Comparison of ENCODE assay signal across 8 cellular contexts in genomic region chr10:24951201-24952145, GRCh38. TPM values are rescaled to one million over a fixed set of nuclear protein-coding genes. Genes with fewer than 3 reads are reported as not detected.
DNase-seq lines count a peak whose midpoint lies in the region; ATAC-seq and TF ChIP-seq lines count a peak whose summit lies in the region.

No MANE protein-coding gene starts in this region.

- no TSS peak for BruUV-seq in IMR-90 (replicated peaks; lab: Mats Ljungman, UMichigan)

- TF ChIP-seq CTCF in IMR-90 (conservative IDR thresholded peaks at IDR 0.05; ENCODE audit: low read depth, low read length): no peak
- no peak for TF ChIP-seq CTCF in heart left ventricle (IDR thresholded peaks at IDR 0.05)
- TF ChIP-seq CTCF in parathyroid adenoma (IDR thresholded peaks at IDR 0.05): no peak

- H3K4me3 ChIP-seq in IMR-90 (ENCODE audit: insufficient read depth, low read depth, low read length): peak overlapping the region; percentile 41; the same call in 1 of the 2 replicates
- peak overlapping the region; percentile 47 to 73 (median 64) for H3K4me3 ChIP-seq in heart left ventricle
- H3K4me3 ChIP-seq in parathyroid adenoma (ENCODE audit: low read depth, low read length): peak overlapping the region; percentile 64

- H3K27me3 ChIP-seq in IMR-90 (ENCODE audit: control insufficient read depth, insufficient read depth, low read length) (no peaks in the 10 kb centered on the region), heart left ventricle (no peaks in the 10 kb centered on the region), parathyroid adenoma (ENCODE audit: control insufficient read depth, insufficient read depth, low read length) (no peaks in the 10 kb centered on the region)

- peak; percentile 7 for DNase-seq in NCI-H2171 treated with DMSO at 0.1 percent for 48 hours (lab: John Stamatoyannopoulos, UW)
- DNase-seq in NCI-H2171 (lab: John Stamatoyannopoulos, UW): no peak
- no peak for DNase-seq in IMR-90
- DNase-seq in heart left ventricle: peak; percentile 25 to 51 (median 42)
- DNase-seq in dedifferentiated amniotic fluid mesenchymal stem cell (ENCODE audit: extremely low spot score): no peak

- H3K79me2 ChIP-seq in parathyroid adenoma: no peaks in the 10 kb centered on the region

- dilution Hi-C loops in IMR-90 (cut with HindIII; ENCODE audit: low sequenced_read_pairs, unreplicated experiment): no loop called here

- no peaks in the 10 kb centered on the region for H3K36me3 Mint-ChIP-seq in activated T-helper 17 cell treated with anti-CD3 and anti-CD28 coated beads, Interleukin-2, amount 50 U/mL, for 72 hours (ENCODE audit: low read depth)

- H2BK120ac ChIP-seq in IMR-90 (ENCODE audit: low read depth, low read length): peak overlapping the region; percentile 89

- ATAC-seq in IMR-90 (ENCODE audit: low read depth) (peak; percentile 43), heart left ventricle (peak in 3 of 4 donors; percentile 21 to 36 (median 27)), GM21423 (IDR thresholded peaks at IDR 0.05; ENCODE audit: unreplicated experiment) (no peak)
- ATAC-seq in activated T-helper 17 cell treated with anti-CD3 and anti-CD28 coated beads, Interleukin-2, amount 50 U/mL, for 72 hours (replicated peaks): peak; percentile 32

- in situ Hi-C loops in IMR-90 (cut with MboI; ENCODE audit: low sequenced_read_pairs): loop anchor here (25.0 kb wide), 1 partner anchor 239 kb away; the partner anchor contains the start of gene ARHGAP21

- peaks cover 7% of the 10 kb centered on the region; the same call in 1 of the 2 replicates for H3K9me1 ChIP-seq in IMR-90 (ENCODE audit: insufficient read depth, low read length)

- peak overlapping the region; percentile 69 for H3K4me3 Mint-ChIP-seq in activated T-helper 17 cell treated with anti-CD3 and anti-CD28 coated beads, Interleukin-2, amount 50 U/mL, for 72 hours

- H2BK20ac ChIP-seq in IMR-90 (ENCODE audit: low read depth, low read length): peak overlapping the region; percentile 1; the same call in 1 of the 2 replicates

- H3K14ac ChIP-seq in IMR-90 (replicated peaks; ENCODE audit: low read depth, low read length): peak overlapping the region; percentile 76

- peak overlapping the region; percentile 93 to 97 for H4K8ac ChIP-seq in IMR-90 (ENCODE audit: low read depth in 2 of 2, low read length in 2 of 2)

- H3K18ac ChIP-seq in IMR-90 (ENCODE audit: low read depth, low read length): peak overlapping the region; percentile 87

- TF ChIP-seq POLR2A in IMR-90 (IDR thresholded peaks at IDR 0.05; ENCODE audit: low read depth, low read length): no peak
- no peak for TF ChIP-seq POLR2A in heart left ventricle (IDR thresholded peaks at IDR 0.05)

- peak overlapping the region; percentile 87 for H3K23ac ChIP-seq in IMR-90 (ENCODE audit: low read depth, low read length)

- H3K4me1 Mint-ChIP-seq in activated T-helper 17 cell treated with anti-CD3 and anti-CD28 coated beads, Interleukin-2, amount 50 U/mL, for 72 hours: peaks cover 14% of the 10 kb centered on the region

- H3K79me1 ChIP-seq in IMR-90 (ENCODE audit: low read depth in 1 of 2, low read length in 2 of 2): peaks cover 6 to 27% of the 10 kb centered on the region in 2 experiments; a peak in 3 of 4 replicates

- H3K4me2 ChIP-seq in IMR-90 (ENCODE audit: low read depth, low read length): peak overlapping the region; percentile 83
- H3K4me2 ChIP-seq in parathyroid adenoma (ENCODE audit: low read length): peak overlapping the region; percentile 86

- H2AFZ ChIP-seq in IMR-90 (replicated peaks; ENCODE audit: low read length, poor library complexity) (peak overlapping the region; percentile 96), parathyroid adenoma (peak overlapping the region; percentile 88)

- H3K27ac Mint-ChIP-seq in activated T-helper 17 cell treated with anti-CD3 and anti-CD28 coated beads, Interleukin-2, amount 50 U/mL, for 72 hours: peak overlapping the region; percentile 0

- H2BK15ac ChIP-seq in IMR-90 (ENCODE audit: low read depth, low read length): peak overlapping the region; percentile 61; the same call in 1 of the 3 replicates

- no peak for TF ChIP-seq RAD21 in IMR-90 (IDR thresholded peaks at IDR 0.05; ENCODE audit: low read length)

- POLR2A ChIA-PET in IMR-90 (lab: Charles Lee; ENCODE audit: unreplicated experiment): interaction anchor here (0.6 kb wide), 1 partner anchor 303 kb away, joined by 3 read pairs; no protein-coding TSS in a partner anchor

- peak overlapping the region; percentile 79 for H4K5ac ChIP-seq in IMR-90 (ENCODE audit: low read depth, low read length)

- no peaks in the 10 kb centered on the region for H3K27me3 Mint-ChIP-seq in activated T-helper 17 cell treated with anti-CD3 and anti-CD28 coated beads, Interleukin-2, amount 50 U/mL, for 72 hours

- H3K9ac ChIP-seq in IMR-90 (ENCODE audit: low read depth, low read length) (peak overlapping the region; percentile 84), parathyroid adenoma (peak overlapping the region; percentile 51)

- H3K9me3 ChIP-seq in IMR-90 (ENCODE audit: control insufficient read depth, insufficient read depth, low read length): no peaks in the 10 kb centered on the region
- H3K9me3 ChIP-seq in heart left ventricle: no peaks in the 10 kb centered on the region
- H3K9me3 ChIP-seq in parathyroid adenoma (ENCODE audit: control insufficient read depth, low read length): no peaks in the 10 kb centered on the region

- peak overlapping the region; percentile 56 for H2BK5ac ChIP-seq in IMR-90 (ENCODE audit: low read depth, low read length, poor library complexity, severe bottlenecking)

- 100% methylated on average over 1 of the region's 10 CpGs; no CpG with 5 or more reads in 1 of the 2 experiments for WGBS in IMR-90 (ENCODE audit: extremely low coverage in 2 of 2, insufficient read length in 1 of 2), 2 experiments
- WGBS in heart left ventricle, 4 donors: 49 to 57% (median 53%) methylated on average over 10 of the region's 10 CpGs

- H2AK5ac ChIP-seq in IMR-90 (ENCODE audit: low read depth, low read length): peak overlapping the region; percentile 67

- peak overlapping the region; percentile 94 for H3K4ac ChIP-seq in IMR-90 (ENCODE audit: low read depth, low read length)

- peak overlapping the region; percentile 88 for H4K91ac ChIP-seq in IMR-90 (ENCODE audit: insufficient read depth, low read depth, low read length)

- H3K27ac ChIP-seq in IMR-90 (ENCODE audit: insufficient read depth, low read length): peak overlapping the region; percentile 84
- H3K27ac ChIP-seq in heart left ventricle: peak overlapping the region; percentile 21 to 86 (median 79)
- peak overlapping the region; percentile 87 for H3K27ac ChIP-seq in parathyroid adenoma

- H3K56ac ChIP-seq in IMR-90 (ENCODE audit: extremely low read depth, insufficient read depth, low read length): peak overlapping the region; percentile 48; the same call in 1 of the 2 replicates

- H3K36me3 ChIP-seq in IMR-90 (ENCODE audit: control insufficient read depth, insufficient read depth, low read length): no peaks in the 10 kb centered on the region
- H3K36me3 ChIP-seq in heart left ventricle: no peaks in the 10 kb centered on the region
- H3K36me3 ChIP-seq in parathyroid adenoma (ENCODE audit: control insufficient read depth, insufficient read depth, low read length): no peaks in the 10 kb centered on the region

- peak overlapping the region; percentile 97 for H2AK9ac ChIP-seq in IMR-90 (replicated peaks; ENCODE audit: low read depth, low read length, poor library complexity)

- intact Hi-C loops in IMR-90 (cut with micrococcal nuclease) (loop anchor here (2.0 to 5.0 kb wide), 2 partner anchors 59 to 227 kb away; no protein-coding TSS in a partner anchor), heart left ventricle (cut with DNase I) (loop anchor here in 7 of 10 donors (2.0 to 10.0 kb wide), 6 partner anchors 224 to 309 kb away; partner anchors contain the start of gene ARHGAP21 (in 5 of the 7))

- H4K20me1 ChIP-seq in IMR-90 (ENCODE audit: insufficient read depth, low read length): no peaks in the 10 kb centered on the region

- CTCF ChIA-PET in IMR-90 (lab: Yijun Ruan, JAX): no interaction called here

- peaks cover 3% of the 10 kb centered on the region for H3K9me3 Mint-ChIP-seq in activated T-helper 17 cell treated with anti-CD3 and anti-CD28 coated beads, Interleukin-2, amount 50 U/mL, for 72 hours

- peaks cover 21% of the 10 kb centered on the region for H3K4me1 ChIP-seq in IMR-90 (ENCODE audit: control insufficient read depth, insufficient read depth, low read length)
- H3K4me1 ChIP-seq in heart left ventricle: peaks cover 0 to 40% (median 16%) of the 10 kb centered on the region in 12 donors
- peaks cover 13% of the 10 kb centered on the region for H3K4me1 ChIP-seq in parathyroid adenoma

TF ChIP-seq in IMR-90, 13 proteins besides CTCF, POLR2A, EP300 and RAD21:
- TF ChIP-seq NFE2L2 (IDR thresholded peaks at IDR 0.05; ENCODE audit: low read depth, low read length) (no peak), RFX5 (IDR thresholded peaks at IDR 0.05; ENCODE audit: low read depth, low read length) (no peak), BHLHE40 (IDR thresholded peaks at IDR 0.05; ENCODE audit: low read depth, low read length) (no peak), MXI1 (IDR thresholded peaks at IDR 0.05; ENCODE audit: borderline replicate concordance, low read depth, low read length) (no peak), USF2 (IDR thresholded peaks at IDR 0.05; ENCODE audit: low read depth, low read length) (no peak)

RNA-seq across cellular contexts. Expression of gene PRTFDC1, which starts 0.9 kb away (rescaled TPM):
- total RNA-seq in IMR-90 (2012; rRNA removed): 17.9 and 24.2 TPM in 2 replicates
- polyA plus RNA-seq in IMR-90 (2012; rRNA removed): 11.9 and 12.3 TPM in 2 replicates
- polyA plus RNA-seq in IMR-90 (2012; cell fraction: cytosol; rRNA removed): 2.3 and 2.7 TPM in 2 replicates
- 1.1 and 12.1 TPM in 2 replicates for polyA plus RNA-seq in IMR-90 (2012; cell fraction: nucleus; rRNA removed; ENCODE audit: low replicate concordance)
- total RNA-seq in activated T-helper 17 cell treated with anti-CD3 and anti-CD28 coated beads, Interleukin-2, amount 50 U/mL, for 72 hours: under 1 TPM; 0.58 to 0.77 TPM
- total RNA-seq in heart left ventricle: 10 to 100 TPM in 1 of 9 donors, 1 to 10 TPM in 8; 1.9 to 13.1 (median 4.6) TPM
- 1 to 10 TPM; 3.3 to 5.2 TPM for polyA plus RNA-seq in heart left ventricle

Comparison
In these comparisons a context has a peak if more than half of its experiments do, and no peak if none do; other contexts are left out.
1. DNase-seq: peak in NCI-H2171 treated with DMSO at 0.1 percent for 48 hours (single experiment) and heart left ventricle (5 of 5); none in NCI-H2171 (single experiment), IMR-90 (single experiment) and dedifferentiated amniotic fluid mesenchymal stem cell (single experiment).
2. Peak in every context shown above with its lines, with median percentiles within 50 percentile points of each other: H3K27ac ChIP-seq and H3K4me3 ChIP-seq.